ENCODE assay signal across 13 cellular contexts in the genomic region with DNA sequence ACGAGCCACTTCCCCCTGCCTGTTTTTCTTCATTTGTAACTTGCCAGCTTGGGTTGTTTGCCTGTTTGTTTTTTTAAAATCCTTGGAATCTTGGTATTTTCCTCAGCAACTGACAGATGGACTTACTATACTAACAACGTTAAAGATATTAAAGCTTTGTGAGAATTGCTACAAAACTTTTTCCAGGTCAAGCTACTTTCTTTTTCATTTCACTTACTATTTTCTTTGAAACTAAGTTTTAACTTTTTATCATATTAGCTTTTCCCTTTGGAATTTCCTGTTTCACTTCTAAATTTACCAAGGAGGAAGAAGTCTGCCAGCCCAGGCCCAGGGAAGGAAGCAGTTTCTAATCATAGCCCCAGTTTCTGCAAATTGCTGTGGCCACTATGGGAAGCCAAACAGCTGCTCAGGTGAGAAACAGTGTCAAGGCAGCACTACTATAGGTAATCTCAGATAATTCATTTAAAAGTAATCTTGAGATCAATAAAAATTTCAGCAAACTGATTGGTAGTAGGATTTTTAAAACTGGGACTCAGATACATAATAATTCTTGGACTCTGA. TPM values are rescaled to one million over a fixed set of nuclear protein-coding genes. Genes with fewer than 3 reads are reported as not detected.
DNase-seq lines count a peak whose midpoint lies in the region; ATAC-seq and TF ChIP-seq lines count a peak whose summit lies in the region.
"Had no signal": no experiment of that assay in that cellular context is flagged by ENCODE, and none has a peak within 500 bp of the region (broad histone marks: within the 10 kb centered on the region; RNA-seq: fewer than 3 reads in every experiment).

No MANE protein-coding gene starts in this region.

- WGBS in mesenchymal stem cell, result 25% methylated on average over 1 of the region's 2 CpGs
- WGBS in transverse colon (ENCODE audit: low coverage in 1 of 2), 2 donors, result 50 to 52% methylated on average over 2 of the region's 2 CpGs

- intact Hi-C loops in colonic mucosa (cut with DNase I), result no loop called here
- intact Hi-C loops in transverse colon (cut with DNase I; ENCODE audit: low total_unique reads), result no loop called here
- intact Hi-C loops in activated naive CD4-positive, alpha-beta T cell treated with anti-CD3 and anti-CD28 coated beads for 36 hours (cut with micrococcal nuclease), result no loop called here
- intact Hi-C loops in activated CD8-positive, alpha-beta T cell treated with anti-CD3 and anti-CD28 coated beads for 36 hours (cut with micrococcal nuclease), result no loop called here

- H3K14ac ChIP-seq in mesenchymal stem cell (ENCODE audit: low read length in 2 of 2), result no peak overlapping the region

- H3K27ac Mint-ChIP-seq in activated naive CD4-positive, alpha-beta T cell treated with anti-CD3 and anti-CD28 coated beads for 36 hours, result no peak overlapping the region
- H3K27ac Mint-ChIP-seq in activated CD8-positive, alpha-beta T cell treated with anti-CD3 and anti-CD28 coated beads for 36 hours, result no peak overlapping the region
- H3K27ac Mint-ChIP-seq: activated naive CD4-positive, alpha-beta T cell treated with anti-CD3 and anti-CD28 coated beads, Interleukin-2, amount 50 U/mL, for 72 hours; GM23338; T-helper 17 cell had no signal

- DNase-seq in MV-4-11 (lab: John Stamatoyannopoulos, UW) (peak; percentile 10), colonic mucosa (no peak), mesenchymal stem cell (peak; percentile 31), transverse colon (no peak), GM19240 (ENCODE audit: insufficient read length, low spot score) (no peak)
- no peak for DNase-seq in activated naive CD4-positive, alpha-beta T cell treated with anti-CD3 and anti-CD28 coated beads for 36 hours
- DNase-seq in activated CD8-positive, alpha-beta T cell treated with anti-CD3 and anti-CD28 coated beads for 36 hours, result no peak
- DNase-seq: Caco-2; effector memory CD4-positive, alpha-beta T cell; T-helper 17 cell had no signal

- no peaks in the 10 kb centered on the region for H3K36me3 Mint-ChIP-seq in activated naive CD4-positive, alpha-beta T cell treated with anti-CD3 and anti-CD28 coated beads for 36 hours (ENCODE audit: low read depth)
- H3K36me3 Mint-ChIP-seq in activated CD8-positive, alpha-beta T cell treated with anti-CD3 and anti-CD28 coated beads for 36 hours (ENCODE audit: low read depth), result no peaks in the 10 kb centered on the region
- H3K36me3 Mint-ChIP-seq: activated naive CD4-positive, alpha-beta T cell treated with anti-CD3 and anti-CD28 coated beads, Interleukin-2, amount 50 U/mL, for 72 hours had no signal

- H3K23ac ChIP-seq in mesenchymal stem cell (ENCODE audit: low read length in 2 of 2), result no peak overlapping the region

- POLR2A ChIA-PET in activated CD8-positive, alpha-beta T cell treated with anti-CD3 and anti-CD28 coated beads for 36 hours (lab: Charles Lee), result no interaction called here

- H2AK5ac ChIP-seq in mesenchymal stem cell (ENCODE audit: low read length, severe bottlenecking), result no peak overlapping the region

- H3K4me3 ChIP-seq in colonic mucosa (no peak overlapping the region), mesenchymal stem cell (ENCODE audit: insufficient read depth in 1 of 2, low read depth in 1 of 2, low read length in 2 of 2) (peak overlapping the region in 1 of 2 experiments; percentile 53), transverse colon (no peak overlapping the region)
- H3K4me3 ChIP-seq: GM23338 had no signal

- no peak for ATAC-seq in activated CD8-positive, alpha-beta T cell treated with anti-CD3 and anti-CD28 coated beads for 36 hours
- no peak for ATAC-seq in GM21717 (IDR thresholded peaks at IDR 0.05; ENCODE audit: unreplicated experiment)
- ATAC-seq: activated naive CD4-positive, alpha-beta T cell treated with anti-CD3 and anti-CD28 coated beads, Interleukin-2, amount 50 U/mL, for 72 hours; GM23338; T-helper 17 cell had no signal

- H2BK15ac ChIP-seq in mesenchymal stem cell (ENCODE audit: low read depth, poor library complexity, severe bottlenecking), result no peak overlapping the region

- no peak overlapping the region for H3K4ac ChIP-seq in mesenchymal stem cell (ENCODE audit: low read depth in 1 of 2, low read length in 2 of 2)

- peaks cover 9% of the 10 kb centered on the region for H3K79me1 ChIP-seq in mesenchymal stem cell (replicated peaks; ENCODE audit: low read length, poor library complexity, severe bottlenecking)

- H3K4me1 ChIP-seq in colonic mucosa (no peaks in the 10 kb centered on the region), mesenchymal stem cell (ENCODE audit: control insufficient read depth, insufficient read depth, low read depth, low read length) (peaks cover 36% of the 10 kb centered on the region), transverse colon (peaks cover 14 to 40% (median 18%) of the 10 kb centered on the region in 4 donors)

- no peak overlapping the region for H3K4me3 Mint-ChIP-seq in activated naive CD4-positive, alpha-beta T cell treated with anti-CD3 and anti-CD28 coated beads for 36 hours
- no peak overlapping the region for H3K4me3 Mint-ChIP-seq in activated CD8-positive, alpha-beta T cell treated with anti-CD3 and anti-CD28 coated beads for 36 hours
- H3K4me3 Mint-ChIP-seq: GM23338, T-helper 17 cell had no signal

- H3K4me2 ChIP-seq in mesenchymal stem cell (ENCODE audit: low read length, poor library complexity, severe bottlenecking), result no peak overlapping the region
- H3K4me2 ChIP-seq: GM23338 had no signal

- no peak for TF ChIP-seq POLR2A in transverse colon (IDR thresholded peaks at IDR 0.05)

- H2AFZ ChIP-seq in mesenchymal stem cell (ENCODE audit: low read depth, low read length), result no peak overlapping the region
- H2AFZ ChIP-seq: GM23338 had no signal

- H3K4me1 Mint-ChIP-seq in activated naive CD4-positive, alpha-beta T cell treated with anti-CD3 and anti-CD28 coated beads for 36 hours (ENCODE audit: low read depth), result no peaks in the 10 kb centered on the region
- no peaks in the 10 kb centered on the region for H3K4me1 Mint-ChIP-seq in activated CD8-positive, alpha-beta T cell treated with anti-CD3 and anti-CD28 coated beads for 36 hours (ENCODE audit: low read depth)

- no peak overlapping the region for H2BK120ac ChIP-seq in mesenchymal stem cell (ENCODE audit: low read depth, low read length)

- no peaks in the 10 kb centered on the region for H3K9me3 Mint-ChIP-seq in activated naive CD4-positive, alpha-beta T cell treated with anti-CD3 and anti-CD28 coated beads for 36 hours
- no peaks in the 10 kb centered on the region for H3K9me3 Mint-ChIP-seq in activated CD8-positive, alpha-beta T cell treated with anti-CD3 and anti-CD28 coated beads for 36 hours
- H3K9me3 Mint-ChIP-seq: activated naive CD4-positive, alpha-beta T cell treated with anti-CD3 and anti-CD28 coated beads, Interleukin-2, amount 50 U/mL, for 72 hours; GM23338 had no signal

- H3K9ac ChIP-seq in colonic mucosa (ENCODE audit: low read depth in 2 of 2, low read length in 2 of 2) (no peak overlapping the region), mesenchymal stem cell (ENCODE audit: low read length) (peak overlapping the region; percentile 65)

- peak overlapping the region; percentile 35 for H3K27ac ChIP-seq in colonic mucosa
- peak overlapping the region; percentile 48 for H3K27ac ChIP-seq in mesenchymal stem cell (ENCODE audit: low read length, poor library complexity, severe bottlenecking)
- H3K27ac ChIP-seq in transverse colon, result peak overlapping the region; percentile 16 to 60 (median 34)

- H3K18ac ChIP-seq in mesenchymal stem cell (ENCODE audit: low read depth in 1 of 2, low read length in 2 of 2), result no peak overlapping the region

- H3K36me3 ChIP-seq in colonic mucosa (no peaks in the 10 kb centered on the region), mesenchymal stem cell (ENCODE audit: control insufficient read depth in 1 of 2, insufficient read depth in 2 of 2, low read depth in 1 of 2, low read length in 2 of 2) (peaks cover 9 to 21% of the 10 kb centered on the region in 2 experiments), transverse colon (no peaks in the 10 kb centered on the region)

- no peak overlapping the region for H4K8ac ChIP-seq in mesenchymal stem cell (ENCODE audit: low read length)

- H3K27me3 ChIP-seq in colonic mucosa, result no peaks in the 10 kb centered on the region
- H3K27me3 ChIP-seq in mesenchymal stem cell (ENCODE audit: control insufficient read depth in 1 of 2, insufficient read depth in 1 of 2, low read length in 2 of 2), result no peaks in the 10 kb centered on the region
- no peaks in the 10 kb centered on the region for H3K27me3 ChIP-seq in transverse colon

- CTCF ChIA-PET in activated naive CD4-positive, alpha-beta T cell treated with anti-CD3 and anti-CD28 coated beads for 36 hours (lab: Charles Lee), result no interaction called here
- CTCF ChIA-PET in activated CD8-positive, alpha-beta T cell treated with anti-CD3 and anti-CD28 coated beads for 36 hours (lab: Charles Lee), result interaction anchor here (0.6 kb wide), 1 partner anchor 23 kb away, joined by 3 read pairs; no protein-coding TSS in a partner anchor

- no peak for TF ChIP-seq EP300 in transverse colon (IDR thresholded peaks at IDR 0.05; ENCODE audit: low read depth)

- no peaks in the 10 kb centered on the region for H3K27me3 Mint-ChIP-seq in activated naive CD4-positive, alpha-beta T cell treated with anti-CD3 and anti-CD28 coated beads for 36 hours (ENCODE audit: low read depth)
- H3K27me3 Mint-ChIP-seq in activated CD8-positive, alpha-beta T cell treated with anti-CD3 and anti-CD28 coated beads for 36 hours, result no peaks in the 10 kb centered on the region
- H3K27me3 Mint-ChIP-seq: T-helper 17 cell had no signal

- H2BK12ac ChIP-seq in mesenchymal stem cell (ENCODE audit: low read length in 2 of 2), result no peak overlapping the region

- TF ChIP-seq CTCF in colonic mucosa (IDR thresholded peaks at IDR 0.05) (no peak), transverse colon (IDR thresholded peaks at IDR 0.05) (no peak)
- TF ChIP-seq CTCF in activated CD8-positive, alpha-beta T cell treated with anti-CD3 and anti-CD28 coated beads for 36 hours (IDR thresholded peaks at IDR 0.05), result no peak

- H2BK5ac ChIP-seq in mesenchymal stem cell (ENCODE audit: low read depth, low read length, poor library complexity, severe bottlenecking), result no peak overlapping the region

- H4K91ac ChIP-seq in mesenchymal stem cell (ENCODE audit: low read length), result no peak overlapping the region

- H3K9me3 ChIP-seq in colonic mucosa (no peaks in the 10 kb centered on the region), mesenchymal stem cell (ENCODE audit: control insufficient read depth, low read length) (no peaks in the 10 kb centered on the region), transverse colon (no peaks in the 10 kb centered on the region)
- H3K9me3 ChIP-seq: Caco-2 had no signal

- in situ Hi-C loops in transverse colon (cut with MboI; ENCODE audit: low pct_ligation_motif_present in 1 of 4, low pct_unique_long_range_greater_than_20kb in 1 of 4, low sequenced_read_pairs in 3 of 4), result no loop called here

RNA-seq across cellular contexts. Expression of a gene that starts 18.4 kb away (rescaled TPM):
- total RNA-seq in colonic mucosa (100 to 1,000 TPM; 119 to 165 TPM), transverse colon (100 to 1,000 TPM in 3 of 4 donors, 10 to 100 TPM in 1; 63.7 to 201 (median 171) TPM)
- 42.1 TPM for polyA plus RNA-seq in mesenchymal stem cell (2013, experiment 1 of 2)
- polyA plus RNA-seq in mesenchymal stem cell (2013, experiment 2 of 2), result 39.2 TPM
- total RNA-seq in activated naive CD4-positive, alpha-beta T cell treated with anti-CD3 and anti-CD28 coated beads for 36 hours, result 10 to 100 TPM; 34.0 to 35.1 TPM
- 10 to 100 TPM; 10.4 to 11.6 TPM for total RNA-seq in activated CD8-positive, alpha-beta T cell treated with anti-CD3 and anti-CD28 coated beads for 36 hours

Comparison
In these comparisons a context has a peak if more than half of its experiments do, and no peak if none do; other contexts are left out.
1. DNase-seq: peak in MV-4-11 (single experiment) and mesenchymal stem cell (single experiment); none in colonic mucosa (single experiment), transverse colon (single experiment), activated naive CD4-positive, alpha-beta T cell treated with anti-CD3 and anti-CD28 coated beads for 36 hours (single experiment), GM19240 (single experiment) and activated CD8-positive, alpha-beta T cell treated with anti-CD3 and anti-CD28 coated beads for 36 hours (single experiment).
2. Peak in every context shown above with its lines, with median percentiles within 50 percentile points of each other: H3K27ac ChIP-seq.